Comparison of ENCODE assay signal across 1 cellular context in genomic region chr2:70191244-70191735, GRCh38.
TF ChIP-seq lines count a peak whose summit lies in the region.

No MANE protein-coding gene starts in this region.

TF ChIP-seq in GM12878, 131 proteins besides CTCF, POLR2A, EP300 and RAD21 (continued from another document):
- TF ChIP-seq BHLHE40 (IDR thresholded peaks at IDR 0.05; ENCODE audit: borderline replicate concordance in 1 of 2, low read depth in 2 of 2, low read length in 1 of 2) (no peak), FOXK2 (IDR thresholded peaks at IDR 0.05) (no peak), GATAD2B (conservative IDR thresholded peaks at IDR 0.05; ENCODE audit: low read depth) (no peak), RELB (IDR thresholded peaks at IDR 0.05; ENCODE audit: low read depth) (no peak), MEF2B (IDR thresholded peaks at IDR 0.05; ENCODE audit: partially characterized antibody, poor library complexity, severe bottlenecking) (no peak), MLLT1 (IDR thresholded peaks at IDR 0.05) (0 out of 2 replicates have a peak, but pooled peaks have one; percentile 53)
